20 cellular contexts compared by ENCODE assay signal in genomic region chr16:78474762-78475161, GRCh38.
DNase-seq lines count a peak whose midpoint lies in the region; ATAC-seq and TF ChIP-seq lines count a peak whose summit lies in the region.
"Had no signal": no experiment of that assay in that cellular context is flagged by ENCODE, and none has a peak within 500 bp of the region (broad histone marks: within the 10 kb centered on the region; RNA-seq: fewer than 3 reads in every experiment).

No MANE protein-coding gene starts in this region.

- H3K79me1 ChIP-seq in H9 (ENCODE audit: insufficient read depth, low read depth, low read length, poor library complexity, severe bottlenecking), result no peaks in the 10 kb centered on the region

- H3K27me3 ChIP-seq in H9 (ENCODE audit: insufficient read depth, low read length), result no peaks in the 10 kb centered on the region
- H3K27me3 ChIP-seq: dorsolateral prefrontal cortex had no signal

- H3K79me2 ChIP-seq in H9 (ENCODE audit: insufficient read depth, low read length), result no peaks in the 10 kb centered on the region

- no peak overlapping the region for H4K8ac ChIP-seq in H9 (replicated peaks; ENCODE audit: insufficient read length, low read depth, low read length)

- no peak overlapping the region for H4K91ac ChIP-seq in H9 (ENCODE audit: insufficient read length, low read depth, low read length)

- no peak overlapping the region for H4K5ac ChIP-seq in H9 (ENCODE audit: insufficient read length, low read depth, low read length)

- no peaks in the 10 kb centered on the region for H3K23me2 ChIP-seq in H9 (ENCODE audit: insufficient read length, low read depth, low read length, poor library complexity, severe bottlenecking)

- no peak overlapping the region for H3K14ac ChIP-seq in H9 (ENCODE audit: insufficient read depth, low read length)

- H2BK120ac ChIP-seq in H9 (ENCODE audit: low read depth, low read length, poor library complexity, severe bottlenecking), result no peak overlapping the region

- no peak overlapping the region for H3K9ac ChIP-seq in H9 (ENCODE audit: extremely low read depth, insufficient read length, low read length)

- intact Hi-C loops in posterior cingulate gyrus (cut with DNase I), result no loop called here

- H3K27ac Mint-ChIP-seq in H9, result no peak overlapping the region
- no peak overlapping the region for H3K27ac Mint-ChIP-seq in activated CD8-positive, alpha-beta T cell treated with anti-CD3 and anti-CD28 coated beads, Interleukin-2, amount 10 ng/mL, durations not matched to agents 7 days and 5 days
- H3K27ac Mint-ChIP-seq: IgD-negative memory B cell, natural killer cell had no signal

- no peak overlapping the region for H2AK5ac ChIP-seq in H9 (ENCODE audit: insufficient read length, low read length)

- H2AFZ ChIP-seq in H9 (ENCODE audit: low read length), result no peak overlapping the region

- no peaks in the 10 kb centered on the region for H4K20me1 ChIP-seq in H9 (ENCODE audit: control insufficient read depth, insufficient read depth, insufficient read length)

- no peak for DNase-seq in H9
- no peak for DNase-seq in activated CD8-positive, alpha-beta T cell treated with anti-CD3 and anti-CD28 coated beads, Interleukin-2, amount 10 ng/mL, durations not matched to agents 7 days and 5 days
- DNase-seq in A172 (ENCODE audit: low spot score), result no peak
- DNase-seq in posterior cingulate gyrus, result no peak
- DNase-seq: activated CD4-positive, alpha-beta T cell treated with anti-CD3 and anti-CD28 coated beads for 48 hours; activated effector memory CD4-positive, alpha-beta T cell treated with Interleukin-2 at 50 U/mL for 16 hours; AML-193; DND-41; dorsolateral prefrontal cortex; natural killer cell; NCI-H1417 treated with DMSO at 0.1 percent for 48 hours; NCI-H774; stimulated activated CD4-positive, alpha-beta T cell treated with anti-CD3 and anti-CD28 coated beads, Interleukin-4, amount 100 ng/mL, for 24 hours; stimulated activated naive CD4-positive, alpha-beta T cell; T-helper 2 cell had no signal

- H3K4ac ChIP-seq in H9 (ENCODE audit: low read depth, low read length), result no peak overlapping the region

- CTCF ChIA-PET in activated CD8-positive, alpha-beta T cell treated with anti-CD3 and anti-CD28 coated beads, Interleukin-2, amount 10 ng/mL, durations not matched to agents 7 days and 5 days (lab: Charles Lee), result no interaction called here

- H2BK5ac ChIP-seq in H9 (ENCODE audit: insufficient read length, low read length), result no peak overlapping the region

- WGBS in H9 (ENCODE audit: extremely low coverage, insufficient read length, low lambda C conversion rate), result no CpG with 5 or more reads among the region's 4 CpGs

- H2BK12ac ChIP-seq in H9 (ENCODE audit: insufficient read length, low read depth, low read length), result no peak overlapping the region

- no peaks in the 10 kb centered on the region; the same call in 1 of the 2 replicates for H3K27me3 Mint-ChIP-seq in H9 (ENCODE audit: low read depth)
- H3K27me3 Mint-ChIP-seq in activated CD8-positive, alpha-beta T cell treated with anti-CD3 and anti-CD28 coated beads, Interleukin-2, amount 10 ng/mL, durations not matched to agents 7 days and 5 days (ENCODE audit: low read depth), result no peaks in the 10 kb centered on the region
- H3K27me3 Mint-ChIP-seq: IgD-negative memory B cell had no signal

- no peak overlapping the region for H3K27ac ChIP-seq in H9 (ENCODE audit: insufficient read length, low read depth, low read length)
- H3K27ac ChIP-seq: dorsolateral prefrontal cortex had no signal

- peak; percentile 84 for ATAC-seq in GM18858 (IDR thresholded peaks at IDR 0.05; ENCODE audit: unreplicated experiment)
- ATAC-seq in GM21367 (IDR thresholded peaks at IDR 0.05; ENCODE audit: unreplicated experiment), result peak; percentile 74
- peak; percentile 93 for ATAC-seq in HG02884 (IDR thresholded peaks at IDR 0.05; ENCODE audit: unreplicated experiment)
- peak; percentile 77 for ATAC-seq in HG03520 (IDR thresholded peaks at IDR 0.05; ENCODE audit: unreplicated experiment)
- ATAC-seq in activated CD8-positive, alpha-beta T cell treated with anti-CD3 and anti-CD28 coated beads, Interleukin-2, amount 10 ng/mL, durations not matched to agents 7 days and 5 days, result no peak
- ATAC-seq: natural killer cell had no signal

- no peaks in the 10 kb centered on the region; a peak in 1 of 7 replicates for H3K36me3 Mint-ChIP-seq in H9 (ENCODE audit: insufficient read depth in 1 of 3, low read depth in 3 of 3)
- H3K36me3 Mint-ChIP-seq in activated CD8-positive, alpha-beta T cell treated with anti-CD3 and anti-CD28 coated beads, Interleukin-2, amount 10 ng/mL, durations not matched to agents 7 days and 5 days (ENCODE audit: low read depth), result no peaks in the 10 kb centered on the region
- H3K36me3 Mint-ChIP-seq: natural killer cell had no signal

- POLR2A ChIA-PET in activated CD8-positive, alpha-beta T cell treated with anti-CD3 and anti-CD28 coated beads, Interleukin-2, amount 10 ng/mL, durations not matched to agents 7 days and 5 days (lab: Charles Lee), result no interaction called here

- no peak overlapping the region for H2BK15ac ChIP-seq in H9 (ENCODE audit: low read depth, low read length)

- no peak overlapping the region for H3K4me2 ChIP-seq in H9 (ENCODE audit: insufficient read depth, insufficient read length, low read length)

- H3K56ac ChIP-seq in H9 (ENCODE audit: insufficient read length, low read depth, low read length), result no peak overlapping the region

- no peak overlapping the region for H3T11ph ChIP-seq in H9 (ENCODE audit: low read length)

- peaks cover 16 to 28% of the 10 kb centered on the region in 2 experiments for H3K4me1 Mint-ChIP-seq in H9
- no peaks in the 10 kb centered on the region for H3K4me1 Mint-ChIP-seq in activated CD8-positive, alpha-beta T cell treated with anti-CD3 and anti-CD28 coated beads, Interleukin-2, amount 10 ng/mL, durations not matched to agents 7 days and 5 days (ENCODE audit: low read depth)

- H3K4me1 ChIP-seq in H9 (ENCODE audit: insufficient read depth, low read length), result peaks cover 4% of the 10 kb centered on the region; the same call in 1 of the 2 replicates

- H3K9me3 Mint-ChIP-seq in H9, result no peaks in the 10 kb centered on the region
- no peaks in the 10 kb centered on the region for H3K9me3 Mint-ChIP-seq in activated CD8-positive, alpha-beta T cell treated with anti-CD3 and anti-CD28 coated beads, Interleukin-2, amount 10 ng/mL, durations not matched to agents 7 days and 5 days (ENCODE audit: insufficient read depth)
- H3K9me3 Mint-ChIP-seq: IgD-negative memory B cell, natural killer cell had no signal

- no peak overlapping the region for H3K4me3 Mint-ChIP-seq in H9
- H3K4me3 Mint-ChIP-seq in activated CD8-positive, alpha-beta T cell treated with anti-CD3 and anti-CD28 coated beads, Interleukin-2, amount 10 ng/mL, durations not matched to agents 7 days and 5 days, result no peak overlapping the region
- H3K4me3 Mint-ChIP-seq: IgD-negative memory B cell, natural killer cell had no signal

- TF ChIP-seq CTCF in H9 (conservative IDR thresholded peaks at IDR 0.05), result no peak

- H2BK20ac ChIP-seq in H9 (ENCODE audit: low read depth, low read length, poor library complexity, severe bottlenecking), result no peak overlapping the region

- no peak overlapping the region for H3K23ac ChIP-seq in H9 (ENCODE audit: insufficient read length, low read depth, low read length)

- no peak overlapping the region for H3K18ac ChIP-seq in H9 (ENCODE audit: insufficient read length, low read depth, low read length)

- H3K9me3 ChIP-seq in H9 (ENCODE audit: control insufficient read depth, low read depth, low read length), result no peaks in the 10 kb centered on the region
